Comparison of ENCODE assay signal across 2 cellular contexts in the genomic region with DNA sequence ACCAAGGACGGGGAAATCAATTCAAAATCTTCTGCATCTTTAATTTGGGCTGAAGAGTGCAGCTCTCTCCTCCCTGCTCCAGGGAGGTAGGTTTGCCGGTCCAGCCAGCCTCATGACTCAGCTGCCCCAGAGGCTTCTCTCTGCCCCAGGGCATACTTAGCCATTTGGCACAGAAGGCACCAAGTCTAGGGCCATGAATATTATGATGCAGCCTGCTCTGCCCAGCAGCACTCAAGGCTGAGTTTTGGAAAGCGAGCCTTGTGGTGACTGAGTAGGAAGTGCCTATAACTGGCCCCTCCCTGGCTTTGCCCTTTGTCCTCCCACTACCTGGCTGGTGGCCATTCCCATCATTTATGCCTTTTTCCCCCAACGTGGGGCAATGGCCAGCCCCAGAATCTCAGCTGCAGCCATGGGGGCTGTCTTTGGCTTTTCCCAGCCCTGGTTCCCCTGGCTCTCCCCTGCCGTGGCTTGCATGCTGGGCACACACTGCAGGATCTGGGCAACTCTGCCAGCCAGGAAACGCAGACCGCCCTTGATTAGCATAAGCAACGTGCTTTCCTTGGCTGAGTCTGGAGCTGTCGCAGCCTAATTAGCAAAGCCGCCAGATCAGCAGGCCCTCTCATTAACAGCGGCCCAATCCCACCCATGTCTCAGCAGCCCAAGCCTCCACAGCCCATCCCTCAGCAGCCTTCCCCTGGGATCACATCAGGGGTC.
TF ChIP-seq lines count a peak whose summit lies in the region.

No MANE protein-coding gene starts in this region.

TF ChIP-seq in IMR-90, 13 proteins besides CTCF, POLR2A, EP300 and RAD21:
- TF ChIP-seq CEBPB (IDR thresholded peaks at IDR 0.05; ENCODE audit: low read depth, low read length) (no peak), SMC3 (IDR thresholded peaks at IDR 0.05; ENCODE audit: low read depth, low read length) (no peak), RFX5 (IDR thresholded peaks at IDR 0.05; ENCODE audit: low read depth, low read length) (no peak), FOS (IDR thresholded peaks at IDR 0.05; ENCODE audit: low read depth, low read length) (no peak), MXI1 (IDR thresholded peaks at IDR 0.05; ENCODE audit: borderline replicate concordance, low read depth, low read length) (no peak), CHD1 (IDR thresholded peaks at IDR 0.05; ENCODE audit: low read depth, low read length) (no peak), BHLHE40 (IDR thresholded peaks at IDR 0.05; ENCODE audit: low read depth, low read length) (no peak), NFE2L2 (IDR thresholded peaks at IDR 0.05; ENCODE audit: low read depth, low read length) (no peak), MAZ (IDR thresholded peaks at IDR 0.05; ENCODE audit: borderline replicate concordance, low read depth, low read length) (no peak), RCOR1 (IDR thresholded peaks at IDR 0.05; ENCODE audit: insufficient replicate concordance, low read length) (no peak), USF2 (IDR thresholded peaks at IDR 0.05; ENCODE audit: low read depth, low read length) (no peak), MAFK (IDR thresholded peaks at IDR 0.05; ENCODE audit: low read depth, low read length) (no peak)
- TF ChIP-seq, protein P1, sequence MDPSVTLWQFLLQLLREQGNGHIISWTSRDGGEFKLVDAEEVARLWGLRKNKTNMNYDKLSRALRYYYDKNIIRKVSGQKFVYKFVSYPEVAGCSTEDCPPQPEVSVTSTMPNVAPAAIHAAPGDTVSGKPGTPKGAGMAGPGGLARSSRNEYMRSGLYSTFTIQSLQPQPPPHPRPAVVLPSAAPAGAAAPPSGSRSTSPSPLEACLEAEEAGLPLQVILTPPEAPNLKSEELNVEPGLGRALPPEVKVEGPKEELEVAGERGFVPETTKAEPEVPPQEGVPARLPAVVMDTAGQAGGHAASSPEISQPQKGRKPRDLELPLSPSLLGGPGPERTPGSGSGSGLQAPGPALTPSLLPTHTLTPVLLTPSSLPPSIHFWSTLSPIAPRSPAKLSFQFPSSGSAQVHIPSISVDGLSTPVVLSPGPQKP (IDR thresholded peaks at IDR 0.05; ENCODE audit: borderline replicate concordance, low read depth, low read length): no peak

TF ChIP-seq in H1, 55 proteins besides CTCF, POLR2A, EP300 and RAD21:
- TF ChIP-seq, protein P2, sequence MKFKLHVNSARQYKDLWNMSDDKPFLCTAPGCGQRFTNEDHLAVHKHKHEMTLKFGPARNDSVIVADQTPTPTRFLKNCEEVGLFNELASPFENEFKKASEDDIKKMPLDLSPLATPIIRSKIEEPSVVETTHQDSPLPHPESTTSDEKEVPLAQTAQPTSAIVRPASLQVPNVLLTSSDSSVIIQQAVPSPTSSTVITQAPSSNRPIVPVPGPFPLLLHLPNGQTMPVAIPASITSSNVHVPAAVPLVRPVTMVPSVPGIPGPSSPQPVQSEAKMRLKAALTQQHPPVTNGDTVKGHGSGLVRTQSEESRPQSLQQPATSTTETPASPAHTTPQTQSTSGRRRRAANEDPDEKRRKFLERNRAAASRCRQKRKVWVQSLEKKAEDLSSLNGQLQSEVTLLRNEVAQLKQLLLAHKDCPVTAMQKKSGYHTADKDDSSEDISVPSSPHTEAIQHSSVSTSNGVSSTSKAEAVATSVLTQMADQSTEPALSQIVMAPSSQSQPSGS (IDR thresholded peaks at IDR 0.05; ENCODE audit: low read length): no peak
- TF ChIP-seq KDM1A (IDR thresholded peaks at IDR 0.05; ENCODE audit: borderline replicate concordance, low read length) (no peak), POU5F1 (IDR thresholded peaks at IDR 0.05; ENCODE audit: low read depth, low read length) (no peak), SP4 (IDR thresholded peaks at IDR 0.05; ENCODE audit: low read length) (no peak), POLR2AphosphoS5 (IDR thresholded peaks at IDR 0.05; ENCODE audit: low read depth, low read length) (no peak), GABPA (IDR thresholded peaks at IDR 0.05; ENCODE audit: borderline replicate concordance, insufficient read depth, low read length) (no peak), RXRA (IDR thresholded peaks at IDR 0.05; ENCODE audit: insufficient read depth, low read depth, low read length) (no peak), EZH2 (IDR thresholded peaks at IDR 0.05; ENCODE audit: low read depth, low read length, severe bottlenecking) (no peak), USF2 (IDR thresholded peaks at IDR 0.05; ENCODE audit: low read length) (no peak), MAFK (IDR thresholded peaks at IDR 0.05; ENCODE audit: low read depth, low read length) (no peak), TCF12 (IDR thresholded peaks at IDR 0.05; ENCODE audit: low read depth, low read length) (no peak), BRCA1 (IDR thresholded peaks at IDR 0.05; ENCODE audit: low read depth, low read length) (no peak), TAF7 (optimal IDR thresholded peaks at IDR 0.05; ENCODE audit: borderline replicate concordance, low read depth, low read length) (no peak), RNF2 (IDR thresholded peaks at IDR 0.05; ENCODE audit: borderline replicate concordance, low read depth, low read length, missing control alignments, poor library complexity, severe bottlenecking) (no peak), JUN (IDR thresholded peaks at IDR 0.05; ENCODE audit: low read depth, low read length) (no peak), SAP30 (IDR thresholded peaks at IDR 0.05; ENCODE audit: insufficient read depth, insufficient replicate concordance, low read length) (no peak), JUND (IDR thresholded peaks at IDR 0.05; ENCODE audit: low read length) (no peak)
- TF ChIP-seq, protein P3, sequence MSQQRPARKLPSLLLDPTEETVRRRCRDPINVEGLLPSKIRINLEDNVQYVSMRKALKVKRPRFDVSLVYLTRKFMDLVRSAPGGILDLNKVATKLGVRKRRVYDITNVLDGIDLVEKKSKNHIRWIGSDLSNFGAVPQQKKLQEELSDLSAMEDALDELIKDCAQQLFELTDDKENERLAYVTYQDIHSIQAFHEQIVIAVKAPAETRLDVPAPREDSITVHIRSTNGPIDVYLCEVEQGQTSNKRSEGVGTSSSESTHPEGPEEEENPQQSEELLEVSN (IDR thresholded peaks at IDR 0.05): no peak
- TF ChIP-seq, protein P4, sequence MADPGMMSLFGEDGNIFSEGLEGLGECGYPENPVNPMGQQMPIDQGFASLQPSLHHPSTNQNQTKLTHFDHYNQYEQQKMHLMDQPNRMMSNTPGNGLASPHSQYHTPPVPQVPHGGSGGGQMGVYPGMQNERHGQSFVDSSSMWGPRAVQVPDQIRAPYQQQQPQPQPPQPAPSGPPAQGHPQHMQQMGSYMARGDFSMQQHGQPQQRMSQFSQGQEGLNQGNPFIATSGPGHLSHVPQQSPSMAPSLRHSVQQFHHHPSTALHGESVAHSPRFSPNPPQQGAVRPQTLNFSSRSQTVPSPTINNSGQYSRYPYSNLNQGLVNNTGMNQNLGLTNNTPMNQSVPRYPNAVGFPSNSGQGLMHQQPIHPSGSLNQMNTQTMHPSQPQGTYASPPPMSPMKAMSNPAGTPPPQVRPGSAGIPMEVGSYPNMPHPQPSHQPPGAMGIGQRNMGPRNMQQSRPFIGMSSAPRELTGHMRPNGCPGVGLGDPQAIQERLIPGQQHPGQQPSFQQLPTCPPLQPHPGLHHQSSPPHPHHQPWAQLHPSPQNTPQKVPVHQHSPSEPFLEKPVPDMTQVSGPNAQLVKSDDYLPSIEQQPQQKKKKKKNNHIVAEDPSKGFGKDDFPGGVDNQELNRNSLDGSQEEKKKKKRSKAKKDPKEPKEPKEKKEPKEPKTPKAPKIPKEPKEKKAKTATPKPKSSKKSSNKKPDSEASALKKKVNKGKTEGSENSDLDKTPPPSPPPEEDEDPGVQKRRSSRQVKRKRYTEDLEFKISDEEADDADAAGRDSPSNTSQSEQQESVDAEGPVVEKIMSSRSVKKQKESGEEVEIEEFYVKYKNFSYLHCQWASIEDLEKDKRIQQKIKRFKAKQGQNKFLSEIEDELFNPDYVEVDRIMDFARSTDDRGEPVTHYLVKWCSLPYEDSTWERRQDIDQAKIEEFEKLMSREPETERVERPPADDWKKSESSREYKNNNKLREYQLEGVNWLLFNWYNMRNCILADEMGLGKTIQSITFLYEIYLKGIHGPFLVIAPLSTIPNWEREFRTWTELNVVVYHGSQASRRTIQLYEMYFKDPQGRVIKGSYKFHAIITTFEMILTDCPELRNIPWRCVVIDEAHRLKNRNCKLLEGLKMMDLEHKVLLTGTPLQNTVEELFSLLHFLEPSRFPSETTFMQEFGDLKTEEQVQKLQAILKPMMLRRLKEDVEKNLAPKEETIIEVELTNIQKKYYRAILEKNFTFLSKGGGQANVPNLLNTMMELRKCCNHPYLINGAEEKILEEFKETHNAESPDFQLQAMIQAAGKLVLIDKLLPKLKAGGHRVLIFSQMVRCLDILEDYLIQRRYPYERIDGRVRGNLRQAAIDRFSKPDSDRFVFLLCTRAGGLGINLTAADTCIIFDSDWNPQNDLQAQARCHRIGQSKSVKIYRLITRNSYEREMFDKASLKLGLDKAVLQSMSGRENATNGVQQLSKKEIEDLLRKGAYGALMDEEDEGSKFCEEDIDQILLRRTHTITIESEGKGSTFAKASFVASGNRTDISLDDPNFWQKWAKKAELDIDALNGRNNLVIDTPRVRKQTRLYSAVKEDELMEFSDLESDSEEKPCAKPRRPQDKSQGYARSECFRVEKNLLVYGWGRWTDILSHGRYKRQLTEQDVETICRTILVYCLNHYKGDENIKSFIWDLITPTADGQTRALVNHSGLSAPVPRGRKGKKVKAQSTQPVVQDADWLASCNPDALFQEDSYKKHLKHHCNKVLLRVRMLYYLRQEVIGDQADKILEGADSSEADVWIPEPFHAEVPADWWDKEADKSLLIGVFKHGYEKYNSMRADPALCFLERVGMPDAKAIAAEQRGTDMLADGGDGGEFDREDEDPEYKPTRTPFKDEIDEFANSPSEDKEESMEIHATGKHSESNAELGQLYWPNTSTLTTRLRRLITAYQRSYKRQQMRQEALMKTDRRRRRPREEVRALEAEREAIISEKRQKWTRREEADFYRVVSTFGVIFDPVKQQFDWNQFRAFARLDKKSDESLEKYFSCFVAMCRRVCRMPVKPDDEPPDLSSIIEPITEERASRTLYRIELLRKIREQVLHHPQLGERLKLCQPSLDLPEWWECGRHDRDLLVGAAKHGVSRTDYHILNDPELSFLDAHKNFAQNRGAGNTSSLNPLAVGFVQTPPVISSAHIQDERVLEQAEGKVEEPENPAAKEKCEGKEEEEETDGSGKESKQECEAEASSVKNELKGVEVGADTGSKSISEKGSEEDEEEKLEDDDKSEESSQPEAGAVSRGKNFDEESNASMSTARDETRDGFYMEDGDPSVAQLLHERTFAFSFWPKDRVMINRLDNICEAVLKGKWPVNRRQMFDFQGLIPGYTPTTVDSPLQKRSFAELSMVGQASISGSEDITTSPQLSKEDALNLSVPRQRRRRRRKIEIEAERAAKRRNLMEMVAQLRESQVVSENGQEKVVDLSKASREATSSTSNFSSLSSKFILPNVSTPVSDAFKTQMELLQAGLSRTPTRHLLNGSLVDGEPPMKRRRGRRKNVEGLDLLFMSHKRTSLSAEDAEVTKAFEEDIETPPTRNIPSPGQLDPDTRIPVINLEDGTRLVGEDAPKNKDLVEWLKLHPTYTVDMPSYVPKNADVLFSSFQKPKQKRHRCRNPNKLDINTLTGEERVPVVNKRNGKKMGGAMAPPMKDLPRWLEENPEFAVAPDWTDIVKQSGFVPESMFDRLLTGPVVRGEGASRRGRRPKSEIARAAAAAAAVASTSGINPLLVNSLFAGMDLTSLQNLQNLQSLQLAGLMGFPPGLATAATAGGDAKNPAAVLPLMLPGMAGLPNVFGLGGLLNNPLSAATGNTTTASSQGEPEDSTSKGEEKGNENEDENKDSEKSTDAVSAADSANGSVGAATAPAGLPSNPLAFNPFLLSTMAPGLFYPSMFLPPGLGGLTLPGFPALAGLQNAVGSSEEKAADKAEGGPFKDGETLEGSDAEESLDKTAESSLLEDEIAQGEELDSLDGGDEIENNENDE (IDR thresholded peaks at IDR 0.05; ENCODE audit: insufficient replicate concordance, low read length): no peak
TF ChIP-seq in H1: peak in this region for 0.
